ENCODE assay signal across 1 cellular context in genomic region chr2:168686485-168687191, GRCh38.
TF ChIP-seq lines count a peak whose summit lies in the region.

No MANE protein-coding gene starts in this region.

TF ChIP-seq in K562, 482 proteins besides CTCF, POLR2A, EP300 and RAD21 (continued from another document):
- TF ChIP-seq THRB (CRISPR knock-in tag; conservative IDR thresholded peaks at IDR 0.05) (no peak), ARNT (IDR thresholded peaks at IDR 0.05) (0 out of 4 replicates have a peak, but pooled peaks of 1 of the 2 experiments have one; percentile 1), FOXK2 (conservative IDR thresholded peaks at IDR 0.05 in 1 of 2, IDR thresholded peaks at IDR 0.05 in 1 of 2; ENCODE audit: low read depth in 2 of 2) (no peak), SRSF3 (IDR thresholded peaks at IDR 0.05; ENCODE audit: insufficient read depth, low read length) (no peak), SMC3 (conservative IDR thresholded peaks at IDR 0.05; ENCODE audit: insufficient read depth, low read depth, low read length) (no peak), RFX5 (IDR thresholded peaks at IDR 0.05; ENCODE audit: low read depth, low read length) (no peak), FOXJ3 (CRISPR knock-in tag; IDR thresholded peaks at IDR 0.05) (no peak), LEF1 (IDR thresholded peaks at IDR 0.05) (no peak), AFF4 (CRISPR knock-in tag; IDR thresholded peaks at IDR 0.05) (no peak), ZC3H8 (IDR thresholded peaks at IDR 0.05) (no peak), CCNT2 (IDR thresholded peaks at IDR 0.05; ENCODE audit: borderline replicate concordance, extremely low read depth, insufficient read length, low read depth, low read length) (no peak), MNT (conservative IDR thresholded peaks at IDR 0.05) (no peak), ARHGAP35 (IDR thresholded peaks at IDR 0.05; ENCODE audit: partially characterized antibody) (no peak), ZNF133 (CRISPR knock-in tag; IDR thresholded peaks at IDR 0.05) (no peak), SRF (CRISPR knock-in tag; IDR thresholded peaks at IDR 0.05) (0 out of 4 replicates have a peak, but pooled peaks of 1 of the 2 experiments have one; percentile 7), ERF (CRISPR knock-in tag; IDR thresholded peaks at IDR 0.05) (no peak), CBFB (CRISPR knock-in tag; IDR thresholded peaks at IDR 0.05) (no peak), TAF1 (IDR thresholded peaks at IDR 0.05; ENCODE audit: control insufficient read depth, extremely low read depth, insufficient read depth, low read length, severe bottlenecking) (no peak), BRF2 (IDR thresholded peaks at IDR 0.05; ENCODE audit: borderline replicate concordance, insufficient read depth, insufficient read length) (no peak), CHD4 (IDR thresholded peaks at IDR 0.05; ENCODE audit: insufficient read depth, insufficient replicate concordance, low read depth, low read length, poor library complexity, severe bottlenecking) (no peak), ZNF695 (CRISPR knock-in tag; IDR thresholded peaks at IDR 0.05) (no peak), FOSL1 (tag; conservative IDR thresholded peaks at IDR 0.05) (peak; percentile 37; the same call in 1 of the 2 replicates), ZNF253 (CRISPR knock-in tag; conservative IDR thresholded peaks at IDR 0.05) (no peak), ID3 (CRISPR knock-in tag; IDR thresholded peaks at IDR 0.05) (no peak), ID3 (tag; IDR thresholded peaks at IDR 0.05) (no peak), WHSC1 (IDR thresholded peaks at IDR 0.05; ENCODE audit: low read length) (no peak), ZBTB26 (CRISPR knock-in tag; IDR thresholded peaks at IDR 0.05) (no peak), CHCHD3 (CRISPR knock-in tag; IDR thresholded peaks at IDR 0.05) (no peak), TAL1 (IDR thresholded peaks at IDR 0.05) (no peak)
